Comparison of ENCODE assay signal across 13 cellular contexts in genomic region chr17:21279582-21279981, GRCh38. TPM values are rescaled to one million over a fixed set of nuclear protein-coding genes. Genes with fewer than 3 reads are reported as not detected.
DNase-seq lines count a peak whose midpoint lies in the region; ATAC-seq and TF ChIP-seq lines count a peak whose summit lies in the region.
"Had no signal": no experiment of that assay in that cellular context is flagged by ENCODE, and none has a peak within 500 bp of the region (broad histone marks: within the 10 kb centered on the region; RNA-seq: fewer than 3 reads in every experiment).

No MANE protein-coding gene starts in this region.

- peaks cover 60% of the 10 kb centered on the region for H3K4me1 Mint-ChIP-seq in activated CD4-positive, alpha-beta T cell treated with anti-CD3 and anti-CD28 coated beads, Interleukin-2, amount 10 ng/mL, durations not matched to agents 7 days and 5 days
- peaks cover 64% of the 10 kb centered on the region for H3K4me1 Mint-ChIP-seq in activated CD4-positive, alpha-beta T cell treated with anti-CD3 and anti-CD28 coated beads for 36 hours
- peaks cover 36% of the 10 kb centered on the region for H3K4me1 Mint-ChIP-seq in central memory CD8-positive, alpha-beta T cell
- peaks cover 33% of the 10 kb centered on the region for H3K4me1 Mint-ChIP-seq in osteocyte (ENCODE audit: unreplicated experiment)

- H3K36me3 Mint-ChIP-seq in activated CD4-positive, alpha-beta T cell treated with anti-CD3 and anti-CD28 coated beads, Interleukin-2, amount 10 ng/mL, durations not matched to agents 7 days and 5 days (ENCODE audit: low read depth): peaks cover 3% of the 10 kb centered on the region
- H3K36me3 Mint-ChIP-seq in activated CD4-positive, alpha-beta T cell treated with anti-CD3 and anti-CD28 coated beads for 36 hours (ENCODE audit: low read depth): no peaks in the 10 kb centered on the region
- H3K36me3 Mint-ChIP-seq in central memory CD8-positive, alpha-beta T cell (ENCODE audit: insufficient read depth): peaks cover 12% of the 10 kb centered on the region
- H3K36me3 Mint-ChIP-seq in osteocyte (ENCODE audit: unreplicated experiment): no peaks in the 10 kb centered on the region

- intact Hi-C loops in activated CD4-positive, alpha-beta T cell treated with anti-CD3 and anti-CD28 coated beads for 36 hours (cut with DNase I, micrococcal nuclease): loop anchor here in 1 of 2 experiments (5.0 kb wide), 1 partner anchor 372 kb away; no protein-coding TSS in a partner anchor
- intact Hi-C loops in psoas muscle (cut with DNase I): loop anchor here in 1 of 2 donors (2.0 to 5.0 kb wide), 2 partner anchors 67 to 233 kb away; partner anchors contain the start of gene TMEM11

- no peak for ATAC-seq in activated CD4-positive, alpha-beta T cell treated with anti-CD3 and anti-CD28 coated beads for 36 hours
- ATAC-seq in central memory CD8-positive, alpha-beta T cell (replicated peaks; ENCODE audit: extremely low read depth, poor library complexity, severe bottlenecking): no peak
- ATAC-seq in psoas muscle (no peak), HG03354 (IDR thresholded peaks at IDR 0.05; ENCODE audit: poor library complexity, severe bottlenecking, unreplicated experiment) (no peak)

- H3K27me3 ChIP-seq in NT2/D1 (ENCODE audit: insufficient read depth, insufficient read length) (peaks cover 54% of the 10 kb centered on the region), psoas muscle (ENCODE audit: insufficient read depth in 3 of 3, low read length in 2 of 3) (no peaks in the 10 kb centered on the region)
- H3K27me3 ChIP-seq: SJSA1 had no signal

- H3K36me3 ChIP-seq in NT2/D1 (ENCODE audit: insufficient read depth, insufficient read length, low read length) (no peaks in the 10 kb centered on the region), psoas muscle (ENCODE audit: insufficient read depth in 1 of 2, low read depth in 1 of 2) (no peaks in the 10 kb centered on the region)
- H3K36me3 ChIP-seq: prostate gland had no signal

- H3K27ac ChIP-seq in psoas muscle: peak overlapping the region; percentile 82
- H3K27ac ChIP-seq: epithelial cell of prostate, prostate gland, SJSA1, VCaP had no signal

- CTCF ChIA-PET in activated CD4-positive, alpha-beta T cell treated with anti-CD3 and anti-CD28 coated beads, Interleukin-2, amount 10 ng/mL, durations not matched to agents 7 days and 5 days (lab: Charles Lee): interaction anchor here (0.6 to 2.2 kb wide), 12 partner anchors 9 to 233 kb away, joined by 3 to 10 read pairs (median 4); no protein-coding TSS in a partner anchor
- CTCF ChIA-PET in activated CD4-positive, alpha-beta T cell treated with anti-CD3 and anti-CD28 coated beads for 36 hours (lab: Charles Lee): interaction anchor here (0.5 to 2.0 kb wide), 18 partner anchors 9 to 236 kb away, joined by 3 to 14 read pairs (median 4); no protein-coding TSS in a partner anchor

- H3K4me3 ChIP-seq in NT2/D1 (ENCODE audit: insufficient read length, low read depth): no peak overlapping the region
- H3K4me3 ChIP-seq in psoas muscle: no peak overlapping the region
- H3K4me3 ChIP-seq: prostate gland, SJSA1 had no signal

- H3K4me1 ChIP-seq in NT2/D1 (ENCODE audit: insufficient read depth, insufficient read length): peaks cover 5% of the 10 kb centered on the region
- H3K4me1 ChIP-seq in psoas muscle: peaks cover 53% of the 10 kb centered on the region

- no peaks in the 10 kb centered on the region for H3K9me3 ChIP-seq in NT2/D1 (ENCODE audit: insufficient read depth, low read length)
- no peaks in the 10 kb centered on the region for H3K9me3 ChIP-seq in psoas muscle
- H3K9me3 ChIP-seq: Caco-2, prostate gland, SJSA1 had no signal

- H3K9me3 Mint-ChIP-seq in activated CD4-positive, alpha-beta T cell treated with anti-CD3 and anti-CD28 coated beads, Interleukin-2, amount 10 ng/mL, durations not matched to agents 7 days and 5 days: no peaks in the 10 kb centered on the region
- no peaks in the 10 kb centered on the region for H3K9me3 Mint-ChIP-seq in activated CD4-positive, alpha-beta T cell treated with anti-CD3 and anti-CD28 coated beads for 36 hours (ENCODE audit: low read depth)
- no peaks in the 10 kb centered on the region for H3K9me3 Mint-ChIP-seq in central memory CD8-positive, alpha-beta T cell
- no peaks in the 10 kb centered on the region for H3K9me3 Mint-ChIP-seq in osteocyte (ENCODE audit: unreplicated experiment)

- no peak overlapping the region for H3K4me3 Mint-ChIP-seq in activated CD4-positive, alpha-beta T cell treated with anti-CD3 and anti-CD28 coated beads, Interleukin-2, amount 10 ng/mL, durations not matched to agents 7 days and 5 days
- no peak overlapping the region for H3K4me3 Mint-ChIP-seq in activated CD4-positive, alpha-beta T cell treated with anti-CD3 and anti-CD28 coated beads for 36 hours
- H3K4me3 Mint-ChIP-seq in central memory CD8-positive, alpha-beta T cell: peak overlapping the region; percentile 26
- no peak overlapping the region for H3K4me3 Mint-ChIP-seq in osteocyte (ENCODE audit: unreplicated experiment)

- no peak for DNase-seq in activated CD4-positive, alpha-beta T cell treated with anti-CD3 and anti-CD28 coated beads, Interleukin-2, amount 10 ng/mL, durations not matched to agents 7 days and 5 days
- no peak for DNase-seq in activated CD4-positive, alpha-beta T cell treated with anti-CD3 and anti-CD28 coated beads for 36 hours
- no peak for DNase-seq in NT2/D1 (ENCODE audit: low read depth, low spot score)
- no peak for DNase-seq in central memory CD8-positive, alpha-beta T cell (ENCODE audit: low spot score in 2 of 2)
- peak in 1 of 2 donors; percentile 52 for DNase-seq in psoas muscle
- DNase-seq in osteocyte (ENCODE audit: extremely low spot score, unreplicated experiment): no peak
- DNase-seq in DMS114 treated with DMSO at 0.1 percent for 48 hours (lab: John Stamatoyannopoulos, UW; ENCODE audit: unreplicated experiment): no peak

- H3K27me3 Mint-ChIP-seq in activated CD4-positive, alpha-beta T cell treated with anti-CD3 and anti-CD28 coated beads, Interleukin-2, amount 10 ng/mL, durations not matched to agents 7 days and 5 days: no peaks in the 10 kb centered on the region
- H3K27me3 Mint-ChIP-seq in activated CD4-positive, alpha-beta T cell treated with anti-CD3 and anti-CD28 coated beads for 36 hours: no peaks in the 10 kb centered on the region
- no peaks in the 10 kb centered on the region for H3K27me3 Mint-ChIP-seq in central memory CD8-positive, alpha-beta T cell
- no peaks in the 10 kb centered on the region for H3K27me3 Mint-ChIP-seq in osteocyte (ENCODE audit: unreplicated experiment)

- TF ChIP-seq CTCF in psoas muscle (IDR thresholded peaks at IDR 0.05): no peak
- no peak for TF ChIP-seq CTCF in osteocyte (IDR thresholded peaks at IDR 0.05)

- H3K9ac ChIP-seq in NT2/D1 (ENCODE audit: insufficient read length, low read depth): peak overlapping the region; percentile 16

- 83 to 87% (median 85%) methylated on average over 6 of the region's 6 CpGs for WGBS in psoas muscle, 3 donors

- POLR2A ChIA-PET in activated CD4-positive, alpha-beta T cell treated with anti-CD3 and anti-CD28 coated beads, Interleukin-2, amount 10 ng/mL, durations not matched to agents 7 days and 5 days (lab: Charles Lee): no interaction called here
- POLR2A ChIA-PET in activated CD4-positive, alpha-beta T cell treated with anti-CD3 and anti-CD28 coated beads for 36 hours (lab: Charles Lee): no interaction called here

- peak overlapping the region; percentile 90 for H3K27ac Mint-ChIP-seq in activated CD4-positive, alpha-beta T cell treated with anti-CD3 and anti-CD28 coated beads, Interleukin-2, amount 10 ng/mL, durations not matched to agents 7 days and 5 days
- no peak overlapping the region for H3K27ac Mint-ChIP-seq in activated CD4-positive, alpha-beta T cell treated with anti-CD3 and anti-CD28 coated beads for 36 hours
- H3K27ac Mint-ChIP-seq in central memory CD8-positive, alpha-beta T cell (ENCODE audit: low read depth): no peak overlapping the region
- no peak overlapping the region for H3K27ac Mint-ChIP-seq in osteocyte (ENCODE audit: unreplicated experiment)

RNA-seq across cellular contexts. Expression of gene MAP2K3, which starts 4.9 kb away (rescaled TPM):
- 10 to 100 TPM; 41.7 to 52.8 TPM for total RNA-seq in activated CD4-positive, alpha-beta T cell treated with anti-CD3 and anti-CD28 coated beads, Interleukin-2, amount 10 ng/mL, durations not matched to agents 7 days and 5 days
- total RNA-seq in activated CD4-positive, alpha-beta T cell treated with anti-CD3 and anti-CD28 coated beads for 36 hours: 100 to 1,000 TPM; 122 to 123 TPM
- total RNA-seq in psoas muscle: 100 to 1,000 TPM in 2 of 4 donors, 10 to 100 TPM in 2; 64.4 to 126 (median 107) TPM
- 100 to 1,000 TPM in 2 of 3 donors, 10 to 100 TPM in 1; 86.3 to 229 (median 146) TPM for polyA plus RNA-seq in psoas muscle
- total RNA-seq in osteocyte: 33.1 and 36.2 TPM in 2 replicates

RNA-seq across cellular contexts. Expression of gene NATD1, which starts 26.4 kb away (rescaled TPM):
- 1 to 10 TPM; 3.0 to 3.2 TPM for total RNA-seq in activated CD4-positive, alpha-beta T cell treated with anti-CD3 and anti-CD28 coated beads, Interleukin-2, amount 10 ng/mL, durations not matched to agents 7 days and 5 days
- 1 to 10 TPM; 1.5 to 1.7 TPM for total RNA-seq in activated CD4-positive, alpha-beta T cell treated with anti-CD3 and anti-CD28 coated beads for 36 hours
- total RNA-seq in psoas muscle: 10 to 100 TPM; 21.6 to 48.0 (median 24.5) TPM
- polyA plus RNA-seq in psoas muscle: 10 to 100 TPM in 2 of 3 donors, 1 to 10 TPM in 1; 4.7 to 15.1 (median 10.5) TPM
- total RNA-seq in osteocyte: 18.5 and 18.8 TPM in 2 replicates
